ENCODE assay signal across 11 cellular contexts in genomic region chr17:17809527-17810373, GRCh38. TPM values are rescaled to one million over a fixed set of nuclear protein-coding genes. Genes with fewer than 3 reads are reported as not detected.
DNase-seq lines count a peak whose midpoint lies in the region; ATAC-seq, FAIRE-seq and TF ChIP-seq lines count a peak whose summit lies in the region.
"Had no signal": no experiment of that assay in that cellular context is flagged by ENCODE, and none has a peak within 500 bp of the region (broad histone marks: within the 10 kb centered on the region; RNA-seq: fewer than 3 reads in every experiment).

No MANE protein-coding gene starts in this region.

- POLR2A ChIA-PET in HepG2 (lab: Yijun Ruan, JAX) = no interaction called here

- no peak overlapping the region for H2AFZ ChIP-seq in HepG2 (ENCODE audit: low read length)

- TF ChIP-seq CTCF in HepG2 (CRISPR knock-in tag; IDR thresholded peaks at IDR 0.05) = no peak
- TF ChIP-seq CTCF in transverse colon (IDR thresholded peaks at IDR 0.05) = no peak

- H3K4me3 ChIP-seq in esophagus (ENCODE audit: low read depth in 1 of 2, low read length in 2 of 2) (peak overlapping the region in 1 of 2 donors; percentile 14), HepG2 (replicated peaks in 1 of 3; ENCODE audit: insufficient read depth in 1 of 3, low read depth in 2 of 3, low read length in 3 of 3) (no peak overlapping the region), transverse colon (peak overlapping the region in 2 of 4 donors; percentile 5 to 22)

- TF ChIP-seq POLR2A in HepG2 (IDR thresholded peaks at IDR 0.05; ENCODE audit: insufficient read depth in 1 of 2, low read depth in 2 of 2, low read length in 2 of 2) = no peak
- TF ChIP-seq POLR2A in transverse colon (IDR thresholded peaks at IDR 0.05) = no peak

- FAIRE-seq in HepG2 (lab: Jason Lieb, UNC) = no peak
- FAIRE-seq: A204.1 had no signal

- H3K36me3 ChIP-seq in esophagus (ENCODE audit: control insufficient read depth in 2 of 2, insufficient read depth in 2 of 2, low read length in 1 of 2) (peaks cover 0 to 38% of the 10 kb centered on the region in 2 donors), HepG2 (replicated peaks in 1 of 2; ENCODE audit: control insufficient read depth in 1 of 2, insufficient read depth in 2 of 2, low read length in 2 of 2) (peaks cover 13 to 14% of the 10 kb centered on the region in 2 experiments), transverse colon (peaks cover 0 to 19% (median 0%) of the 10 kb centered on the region in 4 donors)

- BruUV-seq in HepG2 (replicated peaks; lab: Mats Ljungman, UMichigan) = no TSS peak

- H3K9me3 ChIP-seq in esophagus (ENCODE audit: control insufficient read depth in 2 of 2, insufficient read depth in 1 of 2, low read depth in 1 of 2, low read length in 1 of 2) (no peaks in the 10 kb centered on the region), HepG2 (ENCODE audit: low read length) (no peaks in the 10 kb centered on the region), transverse colon (no peaks in the 10 kb centered on the region)

- 0 out of 2 replicates have a peak, but pooled peaks cover 7% of the 10 kb centered on the region for H4K20me1 ChIP-seq in HepG2 (ENCODE audit: insufficient read depth, low read length)

- TF ChIP-seq RAD21 in HepG2 (CRISPR knock-in tag; IDR thresholded peaks at IDR 0.05) = no peak

- H3K4me1 ChIP-seq in esophagus (ENCODE audit: control insufficient read depth in 2 of 2, insufficient read depth in 2 of 2, low read length in 1 of 2) (peaks cover 4 to 29% of the 10 kb centered on the region in 2 donors), HepG2 (ENCODE audit: insufficient read depth, low read length) (peaks cover 47% of the 10 kb centered on the region), transverse colon (peaks cover 3 to 29% (median 17%) of the 10 kb centered on the region in 4 donors)

- no peak overlapping the region for H3K9ac ChIP-seq in HepG2 (ENCODE audit: insufficient read depth, low read depth, low read length)

- no peak for ATAC-seq in HepG2
- no peak for ATAC-seq in GM18502 (IDR thresholded peaks at IDR 0.05; ENCODE audit: poor library complexity, unreplicated experiment)
- ATAC-seq in GM21381 (IDR thresholded peaks at IDR 0.05; ENCODE audit: unreplicated experiment) = no peak

- CTCF ChIA-PET in HepG2 (lab: Yijun Ruan, JAX; ENCODE audit: low intra/inter-chr PET ratio, low total read pairs) = no interaction called here

- no peak overlapping the region for H3K4me2 ChIP-seq in HepG2 (ENCODE audit: low read depth, low read length)

- DNase-seq in DMS 273 (lab: John Stamatoyannopoulos, UW; ENCODE audit: unreplicated experiment) (peak; percentile 58), DMS 273 treated with DMSO at 0.1 percent for 48 hours (lab: John Stamatoyannopoulos, UW) (no peak), HepG2 (ENCODE audit: low spot score) (no peak), transverse colon (no peak)
- DNase-seq in stimulated activated CD4-positive, alpha-beta T cell treated with anti-CD3 and anti-CD28 coated beads, Interleukin-4, amount 100 ng/mL, for 4 hours = no peak
- DNase-seq: cortex of kidney, NCI-H446 treated with DMSO at 0.1 percent for 48 hours had no signal

- in situ Hi-C loops in HepG2 (cut with HindIII; ENCODE audit: extremely low pct_ligation_motif_present, low pct_unique_long_range_greater_than_20kb) = loop anchor here (5.0 kb wide), 1 partner anchor 53 kb away; no protein-coding TSS in a partner anchor
- in situ Hi-C loops in transverse colon (cut with MboI; ENCODE audit: low pct_ligation_motif_present in 1 of 4, low pct_unique_long_range_greater_than_20kb in 1 of 4, low sequenced_read_pairs in 3 of 4) = loop anchor here in 2 of 4 donors (5.0 to 10.0 kb wide), 2 partner anchors 53 to 55 kb away; no protein-coding TSS in a partner anchor

- 40 to 54% methylated on average over 73 to 79 of the region's 79 CpGs for WGBS in esophagus, 2 donors
- 97% methylated on average over 36 of the region's 79 CpGs for WGBS in HepG2 (ENCODE audit: low lambda C conversion rate)
- WGBS in transverse colon (ENCODE audit: low coverage in 1 of 2), 2 donors = 72% methylated on average over 64 of the region's 79 CpGs; no CpG with 5 or more reads in 1 of the 2 donors

- peak overlapping the region; percentile 68 to 69 for H3K27ac ChIP-seq in esophagus (ENCODE audit: low read depth in 2 of 2, low read length in 1 of 2)
- H3K27ac ChIP-seq in HepG2 (ENCODE audit: extremely low read length, insufficient read depth, low read length) = no peak overlapping the region
- peak overlapping the region; percentile 55 to 84 (median 74) for H3K27ac ChIP-seq in transverse colon

- no peaks in the 10 kb centered on the region for H3K27me3 ChIP-seq in esophagus (ENCODE audit: control insufficient read depth in 1 of 2, insufficient read depth in 2 of 2, low read length in 2 of 2)
- H3K27me3 ChIP-seq in HepG2 (ENCODE audit: control insufficient read depth in 1 of 2, insufficient read depth in 2 of 2, low read length in 2 of 2) = no peaks in the 10 kb centered on the region
- H3K27me3 ChIP-seq in transverse colon = no peaks in the 10 kb centered on the region

- TF ChIP-seq EP300 in HepG2 (IDR thresholded peaks at IDR 0.05; ENCODE audit: low read depth in 2 of 2, low read length in 2 of 2) (no peak), HepG2 (CRISPR knock-in tag; IDR thresholded peaks at IDR 0.05; ENCODE audit: borderline replicate concordance) (no peak), transverse colon (IDR thresholded peaks at IDR 0.05; ENCODE audit: low read depth) (no peak)

- no peaks in the 10 kb centered on the region for H3K79me2 ChIP-seq in HepG2 (ENCODE audit: insufficient read depth, low read length)

- intact Hi-C loops in HepG2 (cut with micrococcal nuclease; ENCODE audit: unreplicated experiment) (no loop called here), transverse colon (cut with DNase I; ENCODE audit: low total_unique reads) (loop anchor here (10.0 kb wide), 1 partner anchor 115 kb away; no protein-coding TSS in a partner anchor)

TF ChIP-seq in HepG2, 621 proteins besides CTCF, POLR2A, EP300 and RAD21 (continues in another document):
- TF ChIP-seq AGO2 (optimal IDR thresholded peaks at IDR 0.05; ENCODE audit: low read depth, low read length) = peak; percentile 73
- TF ChIP-seq CEBPB (IDR thresholded peaks at IDR 0.05; ENCODE audit: borderline replicate concordance, low read depth, low read length) = no peak
- TF ChIP-seq ZNF749 (CRISPR knock-in tag; IDR thresholded peaks at IDR 0.05; ENCODE audit: borderline replicate concordance) = no peak
- TF ChIP-seq MED8 (CRISPR knock-in tag; IDR thresholded peaks at IDR 0.05; ENCODE audit: insufficient replicate concordance) = no peak
- no peak for TF ChIP-seq CEBPZ (IDR thresholded peaks at IDR 0.05; ENCODE audit: low read length)
- TF ChIP-seq ETV6 (CRISPR knock-in tag; conservative IDR thresholded peaks at IDR 0.05) = no peak
- no peak for TF ChIP-seq RFX1 (IDR thresholded peaks at IDR 0.05)
- TF ChIP-seq FOSL2 (CRISPR knock-in tag; IDR thresholded peaks at IDR 0.05) = no peak

RNA-seq across cellular contexts. Expression of gene SREBF1, which starts 27.0 kb away (rescaled TPM):
- 100 to 1,000 TPM in 1 of 2 donors, 10 to 100 TPM in 1; 95.1 to 116 TPM for polyA plus RNA-seq in esophagus
- 12.6 and 34.3 TPM in 2 replicates for total RNA-seq in HepG2 (2016; rRNA removed; fragmentation: Illumina TruSeq; extraction: Trizol)
- total RNA-seq in HepG2 (2016; cell fraction: cytosol; rRNA removed; fragmentation: Illumina TruSeq; extraction: Trizol; ENCODE audit: low read depth) = 17.8 and 21.9 TPM in 2 replicates
- total RNA-seq in HepG2 (2016; cell fraction: insoluble cytoplasmic fraction; rRNA removed; fragmentation: Illumina TruSeq; extraction: Trizol) = 11.7 and 40.3 TPM in 2 replicates
- 12.6 and 16.8 TPM in 2 replicates for total RNA-seq in HepG2 (2016; cell fraction: membrane; rRNA removed; fragmentation: Illumina TruSeq; extraction: Trizol)
- 53.2 and 57.7 TPM in 2 replicates for total RNA-seq in HepG2 (2016; cell fraction: nucleus; rRNA removed; fragmentation: Illumina TruSeq; extraction: Trizol)
- polyA plus RNA-seq in HepG2 (2011; rRNA removed) = 38.0 and 57.5 TPM in 2 replicates
- 16.6 and 23.2 TPM in 2 replicates for polyA plus RNA-seq in HepG2 (2011; cell fraction: cytosol; rRNA removed)
- 385 and 409 TPM in 2 replicates for polyA plus RNA-seq in HepG2 (2011; cell fraction: nucleus; rRNA removed)
- 60.2 and 60.8 TPM in 2 replicates for polyA plus RNA-seq in HepG2 (2012)
- polyA plus RNA-seq in HepG2 (2016; cell fraction: cytosol; fragmentation: Illumina TruSeq; extraction: Trizol; ENCODE audit: low read depth) = 3.6 and 4.8 TPM in 2 replicates
- 11.3 and 14.1 TPM in 2 replicates for polyA plus RNA-seq in HepG2 (2016; cell fraction: insoluble cytoplasmic fraction; fragmentation: Illumina TruSeq; extraction: Trizol; ENCODE audit: low read depth)
- polyA plus RNA-seq in HepG2 (2016; cell fraction: membrane; fragmentation: Illumina TruSeq; extraction: Trizol; ENCODE audit: low read depth) = 7.4 and 8.0 TPM in 2 replicates
- 156 and 162 TPM in 2 replicates for polyA plus RNA-seq in HepG2 (2016; cell fraction: nucleus; fragmentation: Illumina TruSeq; extraction: Trizol; ENCODE audit: insufficient read depth, low read depth)
- 70.2 and 130 TPM in 2 replicates for polyA minus RNA-seq in HepG2 (2011; rRNA and poly(A)+ RNA removed; ENCODE audit: low replicate concordance)
- polyA minus RNA-seq in HepG2 (2011; cell fraction: cytosol; rRNA and poly(A)+ RNA removed) = 35.3 and 56.1 TPM in 2 replicates
- polyA minus RNA-seq in HepG2 (2011; cell fraction: nucleus; rRNA and poly(A)+ RNA removed) = 93.2 and 119 TPM in 2 replicates
- 100 to 1,000 TPM in 3 of 4 donors, 10 to 100 TPM in 1; 45.7 to 206 (median 148) TPM for total RNA-seq in transverse colon
